Comparison of ENCODE assay signal across 8 cellular contexts in genomic region chr6:35736293-35736894, GRCh38. TPM values are rescaled to one million over a fixed set of nuclear protein-coding genes. Genes with fewer than 3 reads are reported as not detected.
DNase-seq lines count a peak whose midpoint lies in the region; ATAC-seq, FAIRE-seq and TF ChIP-seq lines count a peak whose summit lies in the region.

No MANE protein-coding gene starts in this region.

- H3K27me3 ChIP-seq in parathyroid adenoma (ENCODE audit: control insufficient read depth, insufficient read depth, low read length) (no peaks in the 10 kb centered on the region), upper lobe of right lung (no peaks in the 10 kb centered on the region)

- ATAC-seq in upper lobe of right lung (peak; percentile 55), GM21381 (IDR thresholded peaks at IDR 0.05; ENCODE audit: unreplicated experiment) (no peak)

- intact Hi-C loops in upper lobe of right lung (cut with DNase I), result loop anchor here (5.0 kb wide), 1 partner anchor 154 kb away; no protein-coding TSS in a partner anchor

- no peak overlapping the region for H3K4me2 ChIP-seq in parathyroid adenoma (ENCODE audit: low read length)

- H3K27ac ChIP-seq in parathyroid adenoma (no peak overlapping the region), upper lobe of right lung (no peak overlapping the region)

- FAIRE-seq in frontal cortex (lab: Jason Lieb, UNC), result no peak

- H3K79me2 ChIP-seq in parathyroid adenoma, result no peaks in the 10 kb centered on the region

- no peak overlapping the region for H3K9ac ChIP-seq in parathyroid adenoma

- H3K36me3 ChIP-seq in parathyroid adenoma (ENCODE audit: control insufficient read depth, insufficient read depth, low read length), result no peaks in the 10 kb centered on the region
- no peaks in the 10 kb centered on the region for H3K36me3 ChIP-seq in upper lobe of right lung

- H3K4me3 ChIP-seq in parathyroid adenoma (ENCODE audit: low read depth, low read length) (no peak overlapping the region), upper lobe of right lung (no peak overlapping the region)

- DNase-seq in COLO829 (ENCODE audit: low spot score) (peak; percentile 64), HT1080 (ENCODE audit: low read depth) (peak; percentile 33), RPMI7951 (ENCODE audit: low read depth) (peak; percentile 37), frontal cortex (ENCODE audit: low spot score in 2 of 2) (peak; percentile 54 to 67), upper lobe of right lung (peak; percentile 84)
- DNase-seq in activated effector memory CD4-positive, alpha-beta T cell treated with Interleukin-2 at 50 U/mL for 16 hours, result peak; percentile 74

- peak; percentile 95 for TF ChIP-seq CTCF in parathyroid adenoma (IDR thresholded peaks at IDR 0.05)
- peak; percentile 95 for TF ChIP-seq CTCF in upper lobe of right lung (IDR thresholded peaks at IDR 0.05)

- no peak overlapping the region for H2AFZ ChIP-seq in parathyroid adenoma

- H3K4me1 ChIP-seq in parathyroid adenoma, result peaks cover 17% of the 10 kb centered on the region
- peaks cover 23% of the 10 kb centered on the region for H3K4me1 ChIP-seq in upper lobe of right lung

- H3K9me3 ChIP-seq in parathyroid adenoma (ENCODE audit: control insufficient read depth, low read length), result no peaks in the 10 kb centered on the region
- H3K9me3 ChIP-seq in upper lobe of right lung, result no peaks in the 10 kb centered on the region

RNA-seq across cellular contexts. Expression of gene ARMC12, which starts 0.4 kb away (rescaled TPM):
- not detected in 2 replicates for total RNA-seq in HT1080 (2014; rRNA removed; shearing (Covaris generic))
- 0.07 and 0.10 TPM in 2 replicates for polyA plus RNA-seq in HT1080 (2015; cell fraction: cytosol; rRNA removed)
- polyA plus RNA-seq in HT1080 (2015; cell fraction: nucleus; rRNA removed), result 0.11 and 0.12 TPM in 2 replicates
- not detected in 2 replicates for total RNA-seq in RPMI7951 (2014; rRNA removed; shearing (Covaris generic))
- 0.82 TPM for total RNA-seq in frontal cortex
- 0.52 TPM for total RNA-seq in upper lobe of right lung

RNA-seq across cellular contexts. Expression of gene CLPSL2, which starts 40.0 kb away (rescaled TPM):
- total RNA-seq in HT1080 (2014; rRNA removed; shearing (Covaris generic)), result not detected in 2 replicates
- polyA plus RNA-seq in HT1080 (2015; cell fraction: cytosol; rRNA removed), result not detected in 2 replicates
- polyA plus RNA-seq in HT1080 (2015; cell fraction: nucleus; rRNA removed), result not detected in 2 replicates
- not detected in 2 replicates for total RNA-seq in RPMI7951 (2014; rRNA removed; shearing (Covaris generic))
- total RNA-seq in frontal cortex (not detected), upper lobe of right lung (not detected)

RNA-seq across cellular contexts. Expression of gene CLPSL1, which starts 44.4 kb away (rescaled TPM):
- not detected in 2 replicates for total RNA-seq in HT1080 (2014; rRNA removed; shearing (Covaris generic))
- polyA plus RNA-seq in HT1080 (2015; cell fraction: cytosol; rRNA removed), result 0.17 TPM in 1 of 2 replicates, not detected in the other
- not detected in 2 replicates for polyA plus RNA-seq in HT1080 (2015; cell fraction: nucleus; rRNA removed)
- not detected in 2 replicates for total RNA-seq in RPMI7951 (2014; rRNA removed; shearing (Covaris generic))
- total RNA-seq in frontal cortex (not detected), upper lobe of right lung (not detected)

RNA-seq across cellular contexts. Expression of gene FKBP5, which starts 47.7 kb away (rescaled TPM):
- 9.3 and 15.2 TPM in 2 replicates for total RNA-seq in HT1080 (2014; rRNA removed; shearing (Covaris generic))
- 15.4 and 16.7 TPM in 2 replicates for polyA plus RNA-seq in HT1080 (2015; cell fraction: cytosol; rRNA removed)
- polyA plus RNA-seq in HT1080 (2015; cell fraction: nucleus; rRNA removed), result 10.4 and 11.0 TPM in 2 replicates
- under 0.01 and 0.10 TPM in 2 replicates for total RNA-seq in RPMI7951 (2014; rRNA removed; shearing (Covaris generic))
- total RNA-seq in frontal cortex (3.3 TPM), upper lobe of right lung (142 TPM)

Comparison
In these comparisons a context has a peak if more than half of its experiments do, and no peak if none do; other contexts are left out.
1. DNase-seq: peak in every context shown above with its lines; median percentile 84 in upper lobe of right lung; 74 in activated effector memory CD4-positive, alpha-beta T cell treated with Interleukin-2 at 50 U/mL for 16 hours; 64 in COLO829; 60 in frontal cortex; 37 in RPMI7951; 33 in HT1080.